Comparison of ENCODE assay signal across 19 cellular contexts in genomic region chr2:130808482-130809268, GRCh38. TPM values are rescaled to one million over a fixed set of nuclear protein-coding genes. Genes with fewer than 3 reads are reported as not detected.
DNase-seq lines count a peak whose midpoint lies in the region; ATAC-seq, FAIRE-seq and TF ChIP-seq lines count a peak whose summit lies in the region.
"Had no signal": no experiment of that assay in that cellular context is flagged by ENCODE, and none has a peak within 500 bp of the region (broad histone marks: within the 10 kb centered on the region; RNA-seq: fewer than 3 reads in every experiment).

No MANE protein-coding gene starts in this region.

- H4K91ac ChIP-seq in mesenchymal stem cell (ENCODE audit: low read length), result no peak overlapping the region

- H3K23ac ChIP-seq in mesenchymal stem cell (ENCODE audit: low read length in 2 of 2), result no peak overlapping the region

- DNase-seq in EH (ENCODE audit: low read depth) (peak; percentile 14), MV-4-11 (lab: John Stamatoyannopoulos, UW) (peak; percentile 40), mesenchymal stem cell (peak; percentile 9), H54 (ENCODE audit: insufficient read length, low spot score) (no peak), osteoblast (ENCODE audit: insufficient read length, low spot score, missing footprints) (no peak), NCI-H526 (lab: John Stamatoyannopoulos, UW) (no peak), T-cell (no peak)
- DNase-seq: activated CD4-positive, alpha-beta T cell treated with anti-CD3 and anti-CD28 coated beads, Interleukin-2, amount 10 ng/mL, durations not matched to agents 7 days and 5 days; activated T-cell treated with anti-CD3 and anti-CD28 coated beads, Interleukin-2, amount 50 U/mL, for 72 hours; C1 segment of cervical spinal cord; foreskin melanocyte; NCI-H1694 treated with DMSO at 0.1 percent for 48 hours; stimulated activated CD4-positive, alpha-beta T cell treated with anti-CD3 and anti-CD28 coated beads, Interleukin-4, amount 100 ng/mL, for 24 hours; stimulated activated naive CD4-positive, alpha-beta T cell; T-helper 1 cell had no signal

- POLR2A ChIA-PET in T-cell (lab: Charles Lee), result no interaction called here

- H3K36me3 Mint-ChIP-seq in T-cell, result no peaks in the 10 kb centered on the region

- FAIRE-seq in H54 (lab: Jason Lieb, UNC), result no peak
- FAIRE-seq: HTR-8/SVneo, islet of Langerhans had no signal

- H2AK5ac ChIP-seq in mesenchymal stem cell (ENCODE audit: low read length, severe bottlenecking), result no peak overlapping the region

- no peak overlapping the region for H2BK120ac ChIP-seq in mesenchymal stem cell (ENCODE audit: low read depth, low read length)

- H3K79me2 ChIP-seq in osteoblast (ENCODE audit: insufficient read depth, low read length), result no peaks in the 10 kb centered on the region

- H3K36me3 ChIP-seq in mesenchymal stem cell (ENCODE audit: control insufficient read depth in 1 of 2, insufficient read depth in 2 of 2, low read depth in 1 of 2, low read length in 2 of 2) (no peaks in the 10 kb centered on the region), osteoblast (ENCODE audit: insufficient read depth, low read length) (no peaks in the 10 kb centered on the region)

- TF ChIP-seq POLR2A in H54 (IDR thresholded peaks at IDR 0.05; ENCODE audit: low read depth, low read length), result no peak

- no peak overlapping the region for H2BK12ac ChIP-seq in mesenchymal stem cell (ENCODE audit: low read length in 2 of 2)

- H3K4me3 ChIP-seq in mesenchymal stem cell (ENCODE audit: insufficient read depth in 1 of 2, low read depth in 1 of 2, low read length in 2 of 2), result no peak overlapping the region
- no peak overlapping the region for H3K4me3 ChIP-seq in osteoblast (ENCODE audit: insufficient read depth, low read length)

- no peaks in the 10 kb centered on the region for H4K20me1 ChIP-seq in osteoblast (ENCODE audit: insufficient read depth, low read length)

- no peak for TF ChIP-seq CTCF in osteoblast (IDR thresholded peaks at IDR 0.05; ENCODE audit: extremely low read depth, low read depth, low read length)

- H3K9me3 Mint-ChIP-seq in T-cell, result no peaks in the 10 kb centered on the region
- H3K9me3 Mint-ChIP-seq: activated CD4-positive, alpha-beta T cell treated with anti-CD3 and anti-CD28 coated beads, Interleukin-2, amount 10 ng/mL, durations not matched to agents 7 days and 5 days; activated T-cell treated with anti-CD3 and anti-CD28 coated beads, Interleukin-2, amount 50 U/mL, for 72 hours had no signal

- H3K27me3 Mint-ChIP-seq in T-cell, result peaks cover 6 to 10% of the 10 kb centered on the region in 2 donors

- H3K14ac ChIP-seq in mesenchymal stem cell (ENCODE audit: low read length in 2 of 2), result no peak overlapping the region

- no peak overlapping the region for H2BK5ac ChIP-seq in mesenchymal stem cell (ENCODE audit: low read depth, low read length, poor library complexity, severe bottlenecking)

- no peak overlapping the region for H3K4me3 Mint-ChIP-seq in T-cell
- H3K4me3 Mint-ChIP-seq: activated CD4-positive, alpha-beta T cell treated with anti-CD3 and anti-CD28 coated beads, Interleukin-2, amount 10 ng/mL, durations not matched to agents 7 days and 5 days; activated T-cell treated with anti-CD3 and anti-CD28 coated beads, Interleukin-2, amount 50 U/mL, for 72 hours had no signal

- H3K4me1 ChIP-seq in mesenchymal stem cell (ENCODE audit: control insufficient read depth, insufficient read depth, low read depth, low read length), result peaks cover 5% of the 10 kb centered on the region
- H3K4me1 ChIP-seq in osteoblast (ENCODE audit: insufficient read depth, low read length), result no peaks in the 10 kb centered on the region

- H3K9ac ChIP-seq in mesenchymal stem cell (ENCODE audit: low read length), result no peak overlapping the region

- no peaks in the 10 kb centered on the region for H3K9me3 ChIP-seq in mesenchymal stem cell (ENCODE audit: control insufficient read depth, low read length)
- H3K9me3 ChIP-seq in osteoblast (ENCODE audit: low read depth, low read length), result no peaks in the 10 kb centered on the region

- no peak overlapping the region for H3K27ac Mint-ChIP-seq in T-cell
- H3K27ac Mint-ChIP-seq: activated CD4-positive, alpha-beta T cell treated with anti-CD3 and anti-CD28 coated beads, Interleukin-2, amount 10 ng/mL, durations not matched to agents 7 days and 5 days; activated T-cell treated with anti-CD3 and anti-CD28 coated beads, Interleukin-2, amount 50 U/mL, for 72 hours had no signal

- 81% methylated on average over 12 of the region's 12 CpGs for WGBS in mesenchymal stem cell

- CTCF ChIA-PET in T-cell (lab: Charles Lee), result interaction anchor here in 1 of 2 donors (1.2 kb wide), 1 partner anchor 11 kb away, joined by 3 read pairs; no protein-coding TSS in a partner anchor

- H4K8ac ChIP-seq in mesenchymal stem cell (ENCODE audit: low read length), result no peak overlapping the region

- peaks cover 4 to 6% (median 4%) of the 10 kb centered on the region in 3 donors for H3K4me1 Mint-ChIP-seq in T-cell

- no peak for ATAC-seq in T-cell (replicated peaks in 1 of 4)
- ATAC-seq: activated T-cell treated with anti-CD3 and anti-CD28 coated beads, Interleukin-2, amount 50 U/mL, for 72 hours had no signal

- H2AFZ ChIP-seq in mesenchymal stem cell (ENCODE audit: low read depth, low read length), result no peak overlapping the region
- H2AFZ ChIP-seq in osteoblast (ENCODE audit: low read length), result no peak overlapping the region

- H2BK15ac ChIP-seq in mesenchymal stem cell (ENCODE audit: low read depth, poor library complexity, severe bottlenecking), result no peak overlapping the region

- H3K4me2 ChIP-seq in mesenchymal stem cell (ENCODE audit: low read length, poor library complexity, severe bottlenecking), result no peak overlapping the region
- H3K4me2 ChIP-seq in osteoblast (ENCODE audit: insufficient read depth, low read length), result no peak overlapping the region

- H3K27ac ChIP-seq in angular gyrus (ENCODE audit: low read depth, low read length) (peak overlapping the region; percentile 70), mesenchymal stem cell (ENCODE audit: low read length, poor library complexity, severe bottlenecking) (no peak overlapping the region), osteoblast (ENCODE audit: low read depth, low read length) (no peak overlapping the region)

- no peaks in the 10 kb centered on the region for H3K79me1 ChIP-seq in mesenchymal stem cell (replicated peaks; ENCODE audit: low read length, poor library complexity, severe bottlenecking)

- H3K27me3 ChIP-seq in mesenchymal stem cell (ENCODE audit: control insufficient read depth in 1 of 2, insufficient read depth in 1 of 2, low read length in 2 of 2), result peaks cover 0 to 3% of the 10 kb centered on the region in 2 experiments
- H3K27me3 ChIP-seq in osteoblast (ENCODE audit: insufficient read depth, low read length), result no peaks in the 10 kb centered on the region

- H3K4ac ChIP-seq in mesenchymal stem cell (ENCODE audit: low read depth in 1 of 2, low read length in 2 of 2), result no peak overlapping the region

- H3K18ac ChIP-seq in mesenchymal stem cell (ENCODE audit: low read depth in 1 of 2, low read length in 2 of 2), result no peak overlapping the region

RNA-seq across cellular contexts. Expression of gene ARHGEF4, which starts 28.0 kb away (rescaled TPM):
- 0.37 TPM for polyA plus RNA-seq in mesenchymal stem cell (2013, experiment 1 of 2)
- 0.60 TPM for polyA plus RNA-seq in mesenchymal stem cell (2013, experiment 2 of 2)
- total RNA-seq in osteoblast (3.6 and 7.7 TPM in 2 replicates), T-cell (1 to 10 TPM; 2.9 to 5.3 (median 4.4) TPM)

RNA-seq across cellular contexts. Expression of gene AMER3, which starts 53.3 kb away (rescaled TPM):
- polyA plus RNA-seq in mesenchymal stem cell (2013, experiment 1 of 2), result not detected
- not detected for polyA plus RNA-seq in mesenchymal stem cell (2013, experiment 2 of 2)
- total RNA-seq in osteoblast (not detected in 2 replicates), T-cell (not detected)
- total RNA-seq: activated CD4-positive, alpha-beta T cell treated with anti-CD3 and anti-CD28 coated beads, Interleukin-2, amount 10 ng/mL, durations not matched to agents 7 days and 5 days; activated T-cell treated with anti-CD3 and anti-CD28 coated beads, Interleukin-2, amount 50 U/mL, for 72 hours; myocyte had no signal

Comparison
In these comparisons a context has a peak if more than half of its experiments do, and no peak if none do; other contexts are left out.
1. DNase-seq: peak in EH (single experiment), MV-4-11 (single experiment) and mesenchymal stem cell (single experiment); none in H54 (single experiment), osteoblast (single experiment), NCI-H526 (0 of 2) and T-cell (0 of 34).